Comparison of ENCODE assay signal across 8 cellular contexts in genomic region chr19:49362048-49362925, GRCh38. TPM values are rescaled to one million over a fixed set of nuclear protein-coding genes. Genes with fewer than 3 reads are reported as not detected.
A peak's percentile ranks its signal among the peaks of the same experiment; 100 is the strongest.
DNase-seq lines count a peak whose midpoint lies in the region; ATAC-seq and TF ChIP-seq lines count a peak whose summit lies in the region.

Gene TEAD2 (minus strand): TSS chr19:49362416. CDS start chr19:49360075, 2,341 bp downstream.

- H3K9ac ChIP-seq in fibroblast of lung (ENCODE audit: insufficient read depth, low read length), result peak within 1 kb of the TSS; percentile 79

- TF ChIP-seq CTCF in WERI-Rb-1 (IDR thresholded peaks at IDR 0.05; ENCODE audit: low read depth, low read length), result no peak
- TF ChIP-seq CTCF in fibroblast of lung (conservative IDR thresholded peaks at IDR 0.05 in 1 of 2, IDR thresholded peaks at IDR 0.05 in 1 of 2; ENCODE audit: low read depth in 1 of 2, low read length in 2 of 2), result no peak

- H3K4me1 Mint-ChIP-seq in naive B cell, result peaks cover 4 to 55% (median 27%) of the 10 kb centered on the region in 3 donors

- H3K36me3 Mint-ChIP-seq in naive B cell, result no peaks in the 10 kb centered on the region

- H3K4me3 Mint-ChIP-seq in naive B cell, result peak within 1 kb of the TSS in 1 of 8 donors; percentile 83

- no peaks in the 10 kb centered on the region for H3K27me3 Mint-ChIP-seq in naive B cell

- H3K9me3 Mint-ChIP-seq in naive B cell, result no peaks in the 10 kb centered on the region

- peaks cover 6% of the 10 kb centered on the region for H3K4me1 ChIP-seq in fibroblast of lung (ENCODE audit: control insufficient read depth, extremely low read depth, insufficient read depth, low read length)

- peak; percentile 7 to 10 for ATAC-seq in naive B cell (ENCODE audit: low read depth in 2 of 2)
- ATAC-seq in HG03469 (IDR thresholded peaks at IDR 0.05; ENCODE audit: unreplicated experiment), result no peak

- peak within 1 kb of the TSS; percentile 81 for H3K27ac ChIP-seq in WERI-Rb-1
- H3K27ac ChIP-seq in fibroblast of lung (ENCODE audit: insufficient read depth, low read length), result peak within 1 kb of the TSS; percentile 79

- H3K79me2 ChIP-seq in fibroblast of lung (ENCODE audit: control insufficient read depth, insufficient read depth, low read length), result peaks cover 3% of the 10 kb centered on the region

- H4K20me1 ChIP-seq in fibroblast of lung (ENCODE audit: control insufficient read depth, extremely low read depth, insufficient read depth, low read length), result no peaks in the 10 kb centered on the region

- peaks cover 14% of the 10 kb centered on the region; the same call in 1 of the 2 replicates for H3K36me3 ChIP-seq in WERI-Rb-1
- H3K36me3 ChIP-seq in fibroblast of lung (ENCODE audit: control insufficient read depth, insufficient read depth, low read length), result peaks cover 8% of the 10 kb centered on the region

- peak within 1 kb of the TSS; percentile 87 for H3K4me3 ChIP-seq in WERI-Rb-1 (ENCODE audit: low read depth, low read length)
- H3K4me3 ChIP-seq in fibroblast of lung (replicated peaks in 1 of 4; ENCODE audit: control extremely low read depth in 1 of 4, insufficient read depth in 1 of 4, low read depth in 3 of 4, low read length in 4 of 4), result peak within 1 kb of the TSS; percentile 67 to 85 (median 82)

- H3K9me3 ChIP-seq in WERI-Rb-1 (ENCODE audit: severe bottlenecking) (no peaks in the 10 kb centered on the region), fibroblast of lung (ENCODE audit: control insufficient read depth, insufficient read depth, low read depth, low read length) (no peaks in the 10 kb centered on the region)

- peak within 1 kb of the TSS; percentile 88 for H3K4me2 ChIP-seq in fibroblast of lung (ENCODE audit: extremely low read depth, insufficient read depth, low read length)

- H2AFZ ChIP-seq in fibroblast of lung (ENCODE audit: low read length), result peak within 1 kb of the TSS; percentile 75

- H3K27me3 ChIP-seq in WERI-Rb-1 (ENCODE audit: insufficient read depth, low read depth, severe bottlenecking) (no peaks in the 10 kb centered on the region), fibroblast of lung (ENCODE audit: control insufficient read depth, insufficient read depth, low read length) (no peaks in the 10 kb centered on the region)

- peak within 1 kb of the TSS in 5 of 6 donors; percentile 57 to 98 (median 85) for H3K27ac Mint-ChIP-seq in naive B cell

- peak; percentile 17 for DNase-seq in NCI-H2227 (lab: John Stamatoyannopoulos, UW; ENCODE audit: unreplicated experiment)
- DNase-seq in NCI-H2227 treated with DMSO at 0.1 percent for 48 hours (lab: John Stamatoyannopoulos, UW), result no peak
- DNase-seq in WERI-Rb-1, result peak; percentile 63
- DNase-seq in fibroblast of lung (ENCODE audit: low read depth in 2 of 2), result peak; percentile 47 to 63
- no peak for DNase-seq in naive B cell
- DNase-seq in pons (ENCODE audit: low spot score), result no peak
- no peak for DNase-seq in globus pallidus (ENCODE audit: low spot score)

RNA-seq across cellular contexts. Expression of gene TEAD2, which starts in this region (rescaled TPM):
- total RNA-seq in fibroblast of lung, result 19.2 and 24.1 TPM in 2 replicates
- polyA plus RNA-seq in fibroblast of lung (22.0 and 22.7 TPM in 2 replicates), naive B cell (ENCODE audit: low read depth in 6 of 6) (1 to 10 TPM in 5 of 6 donors, under 1 TPM in 1; 0.80 to 5.4 (median 3.0) TPM)
- 27.7 and 30.6 TPM in 2 replicates for polyA plus RNA-seq in fibroblast of lung (2012)
- 46.6 and 51.1 TPM in 2 replicates for polyA minus RNA-seq in fibroblast of lung (ENCODE audit: low replicate concordance)

Comparison
In these comparisons a context has a peak if more than half of its experiments do, and no peak if none do; other contexts are left out.
1. DNase-seq: peak in NCI-H2227 (single experiment), WERI-Rb-1 (single experiment) and fibroblast of lung (2 of 2); none in NCI-H2227 treated with DMSO at 0.1 percent for 48 hours (single experiment), naive B cell (single experiment), pons (single experiment) and globus pallidus (single experiment).